ENCODE assay signal across 14 cellular contexts in the genomic region with DNA sequence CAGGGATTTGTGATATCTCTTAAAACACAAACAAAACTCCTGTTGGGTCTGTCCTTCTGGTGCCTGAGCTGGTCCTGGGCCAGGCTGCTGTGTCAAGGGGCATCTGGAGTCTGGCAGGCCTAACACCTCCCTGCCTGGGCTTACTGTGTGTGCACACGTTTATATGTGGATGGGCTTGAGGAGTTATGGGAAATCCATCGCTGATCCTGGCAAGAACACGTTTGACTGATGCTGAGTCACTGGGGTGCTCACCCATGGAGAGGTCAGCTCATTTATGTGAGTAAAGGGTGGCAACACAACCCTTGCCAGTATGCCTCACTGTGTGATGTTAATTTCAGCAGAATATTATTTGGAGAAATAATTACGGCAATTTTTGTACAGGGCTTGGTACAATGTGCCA. TPM values are rescaled to one million over a fixed set of nuclear protein-coding genes. Genes with fewer than 3 reads are reported as not detected.
"Had no signal": no experiment of that assay in that cellular context is flagged by ENCODE, and none has a peak within 500 bp of the region (broad histone marks: within the 10 kb centered on the region; RNA-seq: fewer than 3 reads in every experiment).

No MANE protein-coding gene starts in this region.

- H3K4me2 ChIP-seq: smooth muscle cell had no signal

- ATAC-seq: activated T-cell treated with anti-CD3 and anti-CD28 coated beads, Interleukin-2, amount 50 U/mL, for 4 hours; mucosa of descending colon; naive thymus-derived CD8-positive, alpha-beta T cell; right cardiac atrium had no signal

- H3K27me3 ChIP-seq: brain microvascular endothelial cell, transverse colon had no signal

- DNase-seq: activated CD4-positive, alpha-beta memory T cell treated with anti-CD3 and anti-CD28 coated beads for 36 hours; activated CD4-positive, alpha-beta T cell treated with anti-CD3 and anti-CD28 coated beads for 1 hour; activated effector memory CD4-positive, alpha-beta T cell treated with anti-CD3 and anti-CD28 coated beads, Interleukin-2, amount 50 U/mL, for 16 hours; activated T-cell treated with anti-CD3 and anti-CD28 coated beads, Interleukin-2, amount 50 U/mL, for 4 hours; amygdala; brain microvascular endothelial cell; glutamatergic neuron; mucosa of descending colon; naive thymus-derived CD8-positive, alpha-beta T cell; right cardiac atrium; transverse colon had no signal

- H3K9me3 ChIP-seq: mucosa of descending colon, transverse colon had no signal

- H3K27ac ChIP-seq: brain microvascular endothelial cell, transverse colon had no signal

- H3K4me1 ChIP-seq: transverse colon had no signal

- FAIRE-seq: endothelial cell of umbilical vein had no signal

- H3K36me3 ChIP-seq: brain microvascular endothelial cell, transverse colon had no signal

- H3K4me3 ChIP-seq: mucosa of descending colon, smooth muscle cell, transverse colon had no signal

RNA-seq across cellular contexts. Expression of a gene that starts 44.5 kb away (rescaled TPM):
- total RNA-seq: activated CD4-positive, alpha-beta memory T cell treated with anti-CD3 and anti-CD28 coated beads for 36 hours; activated T-cell treated with anti-CD3 and anti-CD28 coated beads, Interleukin-2, amount 50 U/mL, for 4 hours; endothelial cell of umbilical vein; naive thymus-derived CD8-positive, alpha-beta T cell; posterior vena cava; right cardiac atrium had no signal
- polyA plus RNA-seq: endothelial cell of umbilical vein; naive thymus-derived CD8-positive, alpha-beta T cell; right cardiac atrium had no signal
